In the genomic region with DNA sequence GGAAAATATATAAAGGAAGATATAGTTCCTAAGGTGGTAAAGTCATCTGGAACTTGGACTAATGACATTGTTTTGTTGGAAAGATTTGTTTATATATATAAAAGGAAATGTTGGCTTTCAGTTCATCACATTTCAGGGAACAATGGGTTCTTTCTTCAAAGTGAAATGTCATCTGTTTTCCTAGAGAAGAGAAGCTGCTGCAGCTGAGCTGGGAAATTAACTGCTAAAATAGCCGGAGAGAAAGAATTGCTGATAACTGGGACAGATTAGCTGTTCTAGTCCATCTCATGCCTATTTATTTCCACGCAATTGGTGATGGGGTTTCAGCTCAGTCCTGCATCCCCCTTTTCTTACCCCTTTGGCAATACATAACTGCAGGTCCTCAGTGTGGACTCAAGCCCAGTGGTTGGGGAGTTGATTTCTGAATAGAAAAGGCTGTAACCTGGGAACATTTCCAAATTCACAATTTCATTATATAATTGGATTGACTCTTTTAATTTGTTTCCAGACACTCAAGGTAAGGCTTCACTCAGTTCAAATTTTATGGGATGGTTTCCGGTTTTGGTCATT, we compare ENCODE assay signal across 18 cellular contexts.
DNase-seq lines count a peak whose midpoint lies in the region; ATAC-seq and TF ChIP-seq lines count a peak whose summit lies in the region.
"Had no signal": no experiment of that assay in that cellular context is flagged by ENCODE, and none has a peak within 500 bp of the region (broad histone marks: within the 10 kb centered on the region; RNA-seq: fewer than 3 reads in every experiment).

No MANE protein-coding gene starts in this region.

- H3K9me3 ChIP-seq in WERI-Rb-1 (ENCODE audit: severe bottlenecking) = no peaks in the 10 kb centered on the region
- H3K9me3 ChIP-seq: SJSA1 had no signal

- DNase-seq in left ventricle myocardium superior = no peak
- DNase-seq in cardiac septum (ENCODE audit: low spot score) = no peak
- DNase-seq in astrocyte of the hippocampus (ENCODE audit: low read depth, low spot score) = peak; percentile 3
- DNase-seq in inferior parietal cortex (ENCODE audit: extremely low spot score) = peak; percentile 61
- no peak for DNase-seq in SIG-M5 (lab: John Stamatoyannopoulos, UW)
- DNase-seq in GF-D8 (lab: John Stamatoyannopoulos, UW) = no peak
- DNase-seq in WERI-Rb-1 = no peak
- DNase-seq: DMS 273 treated with DMSO at 0.1 percent for 48 hours, KG1, NCI-H1092, NCI-H2227 treated with DMSO at 0.1 percent for 48 hours, NCI-H524, OCI-M1, RPMI8226 had no signal

- no peaks in the 10 kb centered on the region for H3K27me3 ChIP-seq in WERI-Rb-1 (ENCODE audit: insufficient read depth, low read depth, severe bottlenecking)
- H3K27me3 ChIP-seq: SJSA1 had no signal

- H3K27ac ChIP-seq in temporal lobe (ENCODE audit: low read depth, low read length) (peak overlapping the region; percentile 47), WERI-Rb-1 (no peak overlapping the region)
- H3K27ac ChIP-seq: C4-2B, SJSA1 had no signal

- peak; percentile 34 for ATAC-seq in left ventricle myocardium superior
- ATAC-seq: HepG2 had no signal

- no peak overlapping the region for H3K4me3 ChIP-seq in WERI-Rb-1 (ENCODE audit: low read depth, low read length)
- H3K4me3 ChIP-seq: SJSA1 had no signal

- intact Hi-C loops in left ventricle myocardium superior (cut with micrococcal nuclease) (no loop called here), cardiac septum (cut with DNase I) (no loop called here)

- no peaks in the 10 kb centered on the region for H3K36me3 ChIP-seq in WERI-Rb-1
- H3K36me3 ChIP-seq: SJSA1 had no signal

- no peak for TF ChIP-seq CTCF in WERI-Rb-1 (IDR thresholded peaks at IDR 0.05; ENCODE audit: low read depth, low read length)

Comparison
In these comparisons a context has a peak if more than half of its experiments do, and no peak if none do; other contexts are left out.
1. DNase-seq: peak in astrocyte of the hippocampus (single experiment) and inferior parietal cortex (single experiment); none in left ventricle myocardium superior (single experiment), cardiac septum (single experiment), SIG-M5 (single experiment), GF-D8 (single experiment) and WERI-Rb-1 (single experiment).